ENCODE assay signal across 8 cellular contexts in genomic region chr17:2711608-2712299, GRCh38. TPM values are rescaled to one million over a fixed set of nuclear protein-coding genes. Genes with fewer than 3 reads are reported as not detected.
DNase-seq lines count a peak whose midpoint lies in the region; FAIRE-seq and TF ChIP-seq lines count a peak whose summit lies in the region.

CLUH (minus strand) TSS chr17:2711764; CDS start chr17:2711661, 103 bp downstream.

- H3F3A ChIP-seq in Loucy (ENCODE audit: low read depth) = no peaks in the 10 kb centered on the region

- H3K4me1 Mint-ChIP-seq in neural crest cell = peaks cover 30% of the 10 kb centered on the region

- H3K36me3 ChIP-seq in ES-I3 (ENCODE audit: insufficient read depth, low read length) (no peaks in the 10 kb centered on the region), Loucy (ENCODE audit: insufficient read depth, low read length) (no peaks in the 10 kb centered on the region), stomach (no peaks in the 10 kb centered on the region)

- intact Hi-C loops in stomach (cut with DNase I; ENCODE audit: low total_unique reads) = no loop called here

- no peaks in the 10 kb centered on the region for H3K27me3 Mint-ChIP-seq in neural crest cell (ENCODE audit: low read depth)

- H3K9me3 Mint-ChIP-seq in neural crest cell = no peaks in the 10 kb centered on the region

- 0 to 2% (median 1%) methylated on average over 52 to 76 of the region's 76 CpGs for WGBS in stomach, 5 donors

- peak within 1 kb of the TSS; percentile 67 for H3K27ac Mint-ChIP-seq in neural crest cell (ENCODE audit: unreplicated experiment)

- H3K9ac ChIP-seq in ES-I3 (ENCODE audit: low read depth, low read length) (peak within 1 kb of the TSS; percentile 80), Loucy (ENCODE audit: low read depth, low read length, poor library complexity, severe bottlenecking) (peak within 1 kb of the TSS; percentile 82)

- TF ChIP-seq POLR2A in H54 (IDR thresholded peaks at IDR 0.05; ENCODE audit: low read depth, low read length) (peak; percentile 81), stomach (IDR thresholded peaks at IDR 0.05) (no peak)

- H3K27me3 ChIP-seq in Loucy (ENCODE audit: insufficient read depth, low read length, poor library complexity, severe bottlenecking) = no peaks in the 10 kb centered on the region
- H3K27me3 ChIP-seq in stomach = no peaks in the 10 kb centered on the region

- TF ChIP-seq CTCF in Loucy (conservative IDR thresholded peaks at IDR 0.05; ENCODE audit: low read length) = no peak
- TF ChIP-seq CTCF in fibroblast of villous mesenchyme (IDR thresholded peaks at IDR 0.05; ENCODE audit: insufficient read depth, low read depth, low read length) = no peak
- TF ChIP-seq CTCF in neural crest cell (conservative IDR thresholded peaks at IDR 0.05) = no peak
- TF ChIP-seq CTCF in stomach (IDR thresholded peaks at IDR 0.05) = no peak

- H3K4me1 ChIP-seq in ES-I3 (ENCODE audit: insufficient read depth, low read length) (peaks cover 29% of the 10 kb centered on the region; the same call in 1 of the 2 replicates), Loucy (ENCODE audit: insufficient read depth, low read length, poor library complexity, severe bottlenecking) (peaks cover 43% of the 10 kb centered on the region), stomach (peaks cover 44 to 62% (median 55%) of the 10 kb centered on the region in 4 donors)

- peak; percentile 41 for FAIRE-seq in H54 (lab: Jason Lieb, UNC)

- DNase-seq in H54 (ENCODE audit: insufficient read length, low spot score) (peak; percentile 99), SIG-M5 (lab: John Stamatoyannopoulos, UW) (peak; percentile 77), activated gamma-delta T cell (lab: John Stamatoyannopoulos, UW) (peak; percentile 94), fibroblast of villous mesenchyme (ENCODE audit: low read depth) (peak; percentile 98), neural crest cell (ENCODE audit: low read depth, low spot score) (peak; percentile 84), stomach (peak; percentile 98)

- TF ChIP-seq EP300 in stomach (IDR thresholded peaks at IDR 0.05) = peak; percentile 51

- peak within 1 kb of the TSS; percentile 78 for H3K4me3 ChIP-seq in Loucy (ENCODE audit: low read length, poor library complexity, severe bottlenecking)
- peak within 1 kb of the TSS; percentile 70 for H3K4me3 ChIP-seq in fibroblast of villous mesenchyme (ENCODE audit: low read depth, low read length)
- peak within 1 kb of the TSS; percentile 78 to 95 (median 94) for H3K4me3 ChIP-seq in stomach

- H4K20me1 ChIP-seq in Loucy (ENCODE audit: insufficient read depth, low read length, poor library complexity, severe bottlenecking) = peaks cover 43% of the 10 kb centered on the region

- peak within 1 kb of the TSS; percentile 88 for H2AFZ ChIP-seq in Loucy (ENCODE audit: low read length)

- peak within 1 kb of the TSS; percentile 91 for H3K4me3 Mint-ChIP-seq in neural crest cell

- peak within 1 kb of the TSS; percentile 99 for H3K4me2 ChIP-seq in Loucy (ENCODE audit: low read depth, low read length, poor library complexity, severe bottlenecking)

- no peaks in the 10 kb centered on the region for H3K9me3 ChIP-seq in ES-I3 (ENCODE audit: control insufficient read depth, insufficient read depth, low read length)
- H3K9me3 ChIP-seq in Loucy (ENCODE audit: insufficient read depth, low read depth, low read length) = no peaks in the 10 kb centered on the region
- no peaks in the 10 kb centered on the region for H3K9me3 ChIP-seq in stomach

- H3K27ac ChIP-seq in stomach = peak within 1 kb of the TSS; percentile 85 to 91 (median 87)

- peaks cover 62% of the 10 kb centered on the region for H3K79me2 ChIP-seq in Loucy (ENCODE audit: insufficient read depth, low read length)

- H3K36me3 Mint-ChIP-seq in neural crest cell (ENCODE audit: low read depth) = no peaks in the 10 kb centered on the region

- H3K9me2 ChIP-seq in Loucy (replicated peaks; ENCODE audit: low read depth, low read length) = no peaks in the 10 kb centered on the region

RNA-seq across cellular contexts. Expression of gene CLUH, which starts in this region (rescaled TPM):
- total RNA-seq in fibroblast of villous mesenchyme (36.7 and 42.7 TPM in 2 replicates), neural crest cell (59.4 and 59.6 TPM in 2 replicates), stomach (100 to 1,000 TPM in 2 of 5 donors, 10 to 100 TPM in 3; 45.2 to 417 (median 58.0) TPM)
- polyA plus RNA-seq in stomach = 10 to 100 TPM; 17.6 to 40.1 (median 30.4) TPM

Comparison
In these comparisons a context has a peak if more than half of its experiments do, and no peak if none do; other contexts are left out.
1. Peak in every context shown above with its lines: DNase-seq, H3K4me3 ChIP-seq and H3K27ac ChIP-seq.